In the genomic region with DNA sequence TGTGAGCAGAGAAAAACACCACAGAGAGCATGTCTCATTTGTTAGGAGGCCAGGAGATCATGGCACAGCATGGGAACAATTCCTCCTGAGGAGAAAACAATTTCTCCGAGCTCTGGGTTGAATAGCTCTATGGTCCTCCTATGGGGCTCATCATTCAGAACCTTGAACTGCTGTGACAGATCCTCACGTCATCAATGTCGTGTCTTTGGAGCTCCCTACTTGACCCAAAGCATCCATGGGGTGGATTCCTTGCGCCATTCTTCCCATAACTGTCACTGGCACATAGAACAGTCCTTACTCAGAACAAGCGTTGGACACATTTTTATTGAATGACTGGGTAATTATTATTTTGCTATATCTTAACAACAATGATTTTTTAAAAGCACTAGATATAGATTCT, we compare ENCODE assay signal across 27 cellular contexts.
"Had no signal": no experiment of that assay in that cellular context is flagged by ENCODE, and none has a peak within 500 bp of the region (broad histone marks: within the 10 kb centered on the region; RNA-seq: fewer than 3 reads in every experiment).

No MANE protein-coding gene starts in this region.

- H3K4me1 ChIP-seq: stomach, suprapubic skin, testis, thyroid gland, tibial artery, tibial nerve, transverse colon, upper lobe of left lung, upper lobe of right lung, uterus, vagina had no signal

- H3K4me3 ChIP-seq: stomach, suprapubic skin, testis, thoracic aorta, thyroid gland, tibial artery, tibial nerve, transverse colon, upper lobe of left lung, upper lobe of right lung, uterus, vagina had no signal

- H3K27me3 ChIP-seq: stomach, suprapubic skin, testis, thyroid gland, tibial artery, tibial nerve, transverse colon, upper lobe of left lung, upper lobe of right lung, uterus, vagina had no signal

- H3K27ac ChIP-seq: stomach, suprapubic skin, testis, thoracic aorta, thyroid gland, tibial artery, tibial nerve, transverse colon, upper lobe of left lung, upper lobe of right lung, uterus, vagina had no signal

- ATAC-seq: stimulated activated effector memory CD8-positive, alpha-beta T cell treated with anti-CD3 and anti-CD28 coated beads, Interleukin-12 subunit alpha, Interleukin-12 subunit beta, amount 100 ng/mL, for 72 hours; stimulated activated memory B cell treated with anti-CD40 and anti-IgM and Interleukin-4, amounts not matched to agents 10 μg/mL and 1 μg/mL and 100 μg/mL, for 72 hours; stimulated activated naive B cell treated with anti-CD40 and anti-IgM and Interleukin-4, amounts not matched to agents 10 μg/mL and 1 μg/mL and 100 μg/mL, for 72 hours; stimulated activated naive CD8-positive, alpha-beta T cell treated with anti-CD3 and anti-CD28 coated beads, Interleukin-15, amount 100 ng/mL, for 72 hours; stimulated activated naive CD8-positive, alpha-beta T cell treated with anti-CD3 and anti-CD28 coated beads, Interleukin-15, Interleukin-2, amounts not matched to agents 100 U/mL and 50 U/mL, for 24 hours; upper lobe of right lung had no signal

- H3K9me3 ChIP-seq: stomach, suprapubic skin, testis, thoracic aorta, thyroid gland, tibial artery, tibial nerve, transverse colon, upper lobe of left lung, upper lobe of right lung, uterus, vagina had no signal

- H3K36me3 ChIP-seq: stomach, suprapubic skin, thoracic aorta, thyroid gland, tibial artery, tibial nerve, transverse colon, upper lobe of left lung, upper lobe of right lung, uterus, vagina had no signal

- DNase-seq: stimulated activated CD4-positive, alpha-beta T cell treated with anti-CD3 and anti-CD28 coated beads, Interleukin-2, amount 100 ng/mL, for 48 hours; stimulated activated CD4-positive, alpha-beta T cell treated with anti-CD3 and anti-CD28 coated beads, Interleukin-4, amount 100 ng/mL, for 1 hour; stimulated activated CD4-positive, alpha-beta T cell treated with anti-CD3 and anti-CD28 coated beads, Interleukin-4, amount 100 ng/mL, for 24 hours; stimulated activated CD4-positive, alpha-beta T cell treated with anti-CD3 and anti-CD28 coated beads, Interleukin-4, amount 100 ng/mL, for 4 hours; stimulated activated CD8-positive, alpha-beta memory T cell treated with anti-CD3 and anti-CD28 coated beads, Interleukin-4, amount 100 ng/mL, for 48 hours; stimulated activated naive B cell treated with anti-CD40 and anti-IgM and Interleukin-4, amounts not matched to agents 10 μg/mL and 1 μg/mL and 100 μg/mL, for 72 hours; stimulated activated naive CD4-positive, alpha-beta T cell; stimulated activated naive CD4-positive, alpha-beta T cell treated with Interleukin-2 at 50 U/mL for 16 hours; stimulated activated naive CD8-positive, alpha-beta T cell treated with anti-CD3 and anti-CD28 coated beads, Interleukin-15, amount 100 ng/mL, for 72 hours; stimulated activated naive CD8-positive, alpha-beta T cell treated with anti-CD3 and anti-CD28 coated beads, Interleukin-15, Interleukin-2, amounts not matched to agents 100 U/mL and 50 U/mL, for 24 hours; stomach; substantia nigra; testis; thyroid gland; tibial artery; transverse colon; trophoblast cell; upper lobe of left lung; upper lobe of right lung; uterus had no signal

- FAIRE-seq: urothelium cell line had no signal
